In the genomic region with DNA sequence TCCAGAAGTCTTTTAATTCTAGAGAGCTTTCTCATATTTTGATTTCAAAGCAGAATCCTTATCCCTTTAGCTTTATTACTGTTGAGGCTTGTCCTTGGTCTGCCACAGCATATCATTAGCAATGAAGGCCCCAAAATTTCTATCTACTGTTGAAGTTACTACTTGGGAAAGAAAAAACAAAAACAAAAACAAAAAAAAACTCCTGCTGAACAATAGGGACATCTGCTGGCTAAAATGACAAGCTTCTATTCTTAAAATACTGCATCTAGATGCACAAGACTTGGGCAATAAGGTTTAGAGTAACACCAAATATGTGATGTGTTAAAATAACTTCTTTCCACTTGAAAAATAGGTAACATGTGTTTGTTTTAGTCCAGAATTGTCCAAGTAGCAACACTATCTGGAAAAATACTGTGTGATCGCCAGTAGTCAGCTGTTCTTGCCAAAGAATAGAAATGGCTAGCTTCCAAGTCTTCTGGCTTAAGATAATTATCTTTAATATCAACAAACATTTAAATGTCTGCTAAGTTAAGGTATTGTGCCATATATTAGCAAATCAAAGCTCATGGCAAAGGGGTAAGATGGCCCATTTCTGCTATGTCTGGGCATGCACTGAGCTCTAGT, we compare ENCODE assay signal across 8 cellular contexts. TPM values are rescaled to one million over a fixed set of nuclear protein-coding genes. Genes with fewer than 3 reads are reported as not detected.
A peak's percentile ranks its signal among the peaks of the same experiment; 100 is the strongest.
DNase-seq lines count a peak whose midpoint lies in the region; ATAC-seq and TF ChIP-seq lines count a peak whose summit lies in the region.

No MANE protein-coding gene starts in this region.

- no peaks in the 10 kb centered on the region for H3K4me1 ChIP-seq in foreskin keratinocyte

- ATAC-seq in foreskin keratinocyte (no peak), GM19463 (IDR thresholded peaks at IDR 0.05; ENCODE audit: unreplicated experiment) (no peak), HG02759 (IDR thresholded peaks at IDR 0.05; ENCODE audit: unreplicated experiment) (no peak)

- no peaks in the 10 kb centered on the region for H3K27me3 Mint-ChIP-seq in activated CD4-positive, alpha-beta memory T cell treated with anti-CD3 and anti-CD28 coated beads for 36 hours

- H3K27me3 ChIP-seq in foreskin keratinocyte, result no peaks in the 10 kb centered on the region

- TF ChIP-seq CTCF in GM12875 (IDR thresholded peaks at IDR 0.05; ENCODE audit: borderline replicate concordance, insufficient read depth, low read depth, low read length) (peak; percentile 30; the same call in 1 of the 2 replicates), foreskin keratinocyte (conservative IDR thresholded peaks at IDR 0.05) (peak; percentile 80)

- no peak overlapping the region for H3K27ac Mint-ChIP-seq in activated CD4-positive, alpha-beta memory T cell treated with anti-CD3 and anti-CD28 coated beads for 36 hours

- POLR2A ChIA-PET in activated CD4-positive, alpha-beta memory T cell treated with anti-CD3 and anti-CD28 coated beads for 36 hours (lab: Charles Lee), result no interaction called here

- no peak overlapping the region for H3K4me3 ChIP-seq in GM12875 (ENCODE audit: low read depth, low read length)

- no peak overlapping the region for H3K27ac ChIP-seq in foreskin keratinocyte

- CTCF ChIA-PET in activated CD4-positive, alpha-beta memory T cell treated with anti-CD3 and anti-CD28 coated beads for 36 hours (lab: Charles Lee), result interaction anchor here (0.6 to 4.9 kb wide), 26 partner anchors 9 to 237 kb away, joined by 3 to 56 read pairs (median 3); a partner anchor contains a TSS

- intact Hi-C loops in activated CD4-positive, alpha-beta memory T cell treated with anti-CD3 and anti-CD28 coated beads for 36 hours (cut with micrococcal nuclease), result loop anchor here (1.0 kb wide), 2 partner anchors 89 to 209 kb away; a partner anchor contains a TSS

- H3K4me3 Mint-ChIP-seq in activated CD4-positive, alpha-beta memory T cell treated with anti-CD3 and anti-CD28 coated beads for 36 hours, result no peak overlapping the region

- DNase-seq in AG20443 (ENCODE audit: low spot score) (peak; percentile 34), RPMI7951 (ENCODE audit: low read depth) (peak; percentile 39), foreskin keratinocyte (peak in 1 of 2 donors; percentile 23)
- no peak for DNase-seq in activated CD4-positive, alpha-beta memory T cell treated with anti-CD3 and anti-CD28 coated beads for 36 hours
- no peak for DNase-seq in stimulated activated CD4-positive, alpha-beta T cell treated with anti-CD3 and anti-CD28 coated beads, Interleukin-4, amount 100 ng/mL, for 24 hours

- peaks cover 6% of the 10 kb centered on the region for H3K36me3 Mint-ChIP-seq in activated CD4-positive, alpha-beta memory T cell treated with anti-CD3 and anti-CD28 coated beads for 36 hours

- H3K9me3 Mint-ChIP-seq in activated CD4-positive, alpha-beta memory T cell treated with anti-CD3 and anti-CD28 coated beads for 36 hours, result no peaks in the 10 kb centered on the region

- peaks cover 10% of the 10 kb centered on the region for H3K4me1 Mint-ChIP-seq in activated CD4-positive, alpha-beta memory T cell treated with anti-CD3 and anti-CD28 coated beads for 36 hours (ENCODE audit: low read depth)

RNA-seq across cellular contexts. Expression of a gene that starts 3.8 kb away (rescaled TPM):
- total RNA-seq in RPMI7951 (2014; rRNA removed; shearing (Covaris generic)), result 25.9 and 53.5 TPM in 2 replicates
- total RNA-seq in foreskin keratinocyte, result 33.4 and 37.4 TPM in 2 replicates
- 8.7 and 9.3 TPM in 2 replicates for polyA plus RNA-seq in foreskin keratinocyte
- 10 to 100 TPM; 62.7 to 71.1 TPM for total RNA-seq in activated CD4-positive, alpha-beta memory T cell treated with anti-CD3 and anti-CD28 coated beads for 36 hours

Comparison
In these comparisons a context has a peak if more than half of its experiments do, and no peak if none do; other contexts are left out.
1. DNase-seq: peak in AG20443 (single experiment) and RPMI7951 (single experiment); none in activated CD4-positive, alpha-beta memory T cell treated with anti-CD3 and anti-CD28 coated beads for 36 hours (single experiment) and stimulated activated CD4-positive, alpha-beta T cell treated with anti-CD3 and anti-CD28 coated beads, Interleukin-4, amount 100 ng/mL, for 24 hours (single experiment).